25 cellular contexts compared by ENCODE assay signal in genomic region chr12:55446334-55446733, GRCh38. TPM values are rescaled to one million over a fixed set of nuclear protein-coding genes. Genes with fewer than 3 reads are reported as not detected.
DNase-seq lines count a peak whose midpoint lies in the region; ATAC-seq and TF ChIP-seq lines count a peak whose summit lies in the region.
"Had no signal": no experiment of that assay in that cellular context is flagged by ENCODE, and none has a peak within 500 bp of the region (broad histone marks: within the 10 kb centered on the region; RNA-seq: fewer than 3 reads in every experiment).

No MANE protein-coding gene starts in this region.

- H3K9me3 ChIP-seq in PC-3 (ENCODE audit: low read length), result no peaks in the 10 kb centered on the region

- peak; percentile 63 for TF ChIP-seq CTCF in LNCaP clone FGC (IDR thresholded peaks at IDR 0.05; ENCODE audit: control insufficient read depth, extremely low read depth, insufficient read depth)
- peak; percentile 33; the same call in 1 of the 2 replicates for TF ChIP-seq CTCF in PC-3 (conservative IDR thresholded peaks at IDR 0.05; ENCODE audit: low read depth, low read length)

- H3K4me3 ChIP-seq in LNCaP clone FGC (ENCODE audit: low read depth, low read length) (no peak overlapping the region), PC-3 (ENCODE audit: low read length) (no peak overlapping the region)
- H3K4me3 ChIP-seq: skin epidermis had no signal

- no peak overlapping the region for H3K4me2 ChIP-seq in PC-3 (ENCODE audit: low read length)

- intact Hi-C loops in PC-3 (cut with micrococcal nuclease), result loop anchor here (1.0 kb wide), 1 partner anchor 173 kb away; no protein-coding TSS in a partner anchor

- no peak overlapping the region for H2AFZ ChIP-seq in PC-3 (ENCODE audit: low read length)

- H3F3A ChIP-seq in PC-3 (ENCODE audit: low read length, unreplicated experiment), result no peaks in the 10 kb centered on the region

- H4K20me1 ChIP-seq in PC-3 (ENCODE audit: low read length), result no peaks in the 10 kb centered on the region

- H3K27me3 ChIP-seq in PC-3 (ENCODE audit: low read length), result peaks cover 38% of the 10 kb centered on the region; the same call in 1 of the 2 replicates

- no peak overlapping the region for H3K27ac ChIP-seq in PC-3 (ENCODE audit: low read length)
- H3K27ac ChIP-seq: epithelial cell of prostate, skin epidermis had no signal

- H3K9me2 ChIP-seq in PC-3 (replicated peaks; ENCODE audit: low read length), result no peaks in the 10 kb centered on the region

- POLR2A ChIA-PET in PC-3 (lab: Charles Lee; ENCODE audit: unreplicated experiment), result no interaction called here

- no peaks in the 10 kb centered on the region for H3K79me2 ChIP-seq in PC-3 (ENCODE audit: low read length)

- H3K36me3 ChIP-seq in PC-3 (ENCODE audit: low read depth, low read length), result no peaks in the 10 kb centered on the region

- CTCF ChIA-PET in PC-3 (lab: Charles Lee), result no interaction called here

- ATAC-seq in PC-3 (no peak), HG03565 (IDR thresholded peaks at IDR 0.05; ENCODE audit: unreplicated experiment) (no peak), HG03108 (IDR thresholded peaks at IDR 0.05; ENCODE audit: unreplicated experiment) (no peak)
- ATAC-seq: T-helper 17 cell had no signal

- H3K4me1 ChIP-seq in PC-3 (ENCODE audit: insufficient read depth, low read length), result no peaks in the 10 kb centered on the region

- DNase-seq in DMS53 (lab: John Stamatoyannopoulos, UW) (peak; percentile 53), LNCaP clone FGC (ENCODE audit: low read depth) (no peak), PC-3 (peak; percentile 11), inferior parietal cortex (ENCODE audit: extremely low spot score) (peak; percentile 2), dermis blood vessel endothelial cell (no peak)
- no peak for DNase-seq in activated CD4-positive, alpha-beta T cell treated with anti-CD3 and anti-CD28 coated beads, Interleukin-2, amount 50 U/mL, for 1 hour
- DNase-seq: activated CD4-positive, alpha-beta T cell treated with anti-CD3 and anti-CD28 coated beads for 1 hour; activated naive CD8-positive, alpha-beta T cell treated with anti-CD3 and anti-CD28 coated beads, Interleukin-2, amount 10 ng/mL, durations not matched to agents 7 days and 5 days; CD4-positive, alpha-beta memory T cell; cortex of kidney; KG1; NCI-H1417; NCI-H2171 treated with DMSO at 0.1 percent for 48 hours; posterior cingulate gyrus; SHP77; stimulated activated CD4-positive, alpha-beta T cell treated with anti-CD3 and anti-CD28 coated beads, Interleukin-4, amount 100 ng/mL, for 1 hour; T-helper 17 cell had no signal

- no peak overlapping the region for H3K9ac ChIP-seq in PC-3 (ENCODE audit: low read length)

- BruUV-seq in PC-3 (replicated peaks; lab: Mats Ljungman, UMichigan), result no TSS peak

RNA-seq across cellular contexts. Expression of gene OR6C2, which starts 2.5 kb away (rescaled TPM):
- total RNA-seq in PC-3 (2014; rRNA removed) (not detected in 2 replicates), dermis blood vessel endothelial cell (not detected in 2 replicates)
- total RNA-seq: activated naive CD8-positive, alpha-beta T cell treated with anti-CD3 and anti-CD28 coated beads, Interleukin-2, amount 10 ng/mL, durations not matched to agents 7 days and 5 days; CD4-positive, alpha-beta memory T cell; frontal cortex; lower leg skin; subcutaneous adipose tissue; T-helper 17 cell had no signal

RNA-seq across cellular contexts. Expression of gene OR6C76, which starts 20.3 kb away (rescaled TPM):
- total RNA-seq in PC-3 (2014; rRNA removed), result not detected in 2 replicates
- not detected in 2 replicates for total RNA-seq in dermis blood vessel endothelial cell
- total RNA-seq: activated naive CD8-positive, alpha-beta T cell treated with anti-CD3 and anti-CD28 coated beads, Interleukin-2, amount 10 ng/mL, durations not matched to agents 7 days and 5 days; CD4-positive, alpha-beta memory T cell; frontal cortex; lower leg skin; subcutaneous adipose tissue; T-helper 17 cell; urinary bladder had no signal

RNA-seq across cellular contexts. Expression of gene OR6C70, which starts 23.6 kb away (rescaled TPM):
- not detected in 2 replicates for total RNA-seq in PC-3 (2014; rRNA removed)
- total RNA-seq in dermis blood vessel endothelial cell, result not detected in 2 replicates
- total RNA-seq: activated naive CD8-positive, alpha-beta T cell treated with anti-CD3 and anti-CD28 coated beads, Interleukin-2, amount 10 ng/mL, durations not matched to agents 7 days and 5 days; CD4-positive, alpha-beta memory T cell; frontal cortex; lower leg skin; subcutaneous adipose tissue; urinary bladder had no signal

RNA-seq across cellular contexts. Expression of gene OR6C68, which starts 45.8 kb away (rescaled TPM):
- total RNA-seq in PC-3 (2014; rRNA removed) (not detected in 2 replicates), dermis blood vessel endothelial cell (not detected in 2 replicates)
- total RNA-seq: activated naive CD8-positive, alpha-beta T cell treated with anti-CD3 and anti-CD28 coated beads, Interleukin-2, amount 10 ng/mL, durations not matched to agents 7 days and 5 days; CD4-positive, alpha-beta memory T cell; frontal cortex; lower leg skin; subcutaneous adipose tissue; T-helper 17 cell; urinary bladder had no signal

RNA-seq across cellular contexts. Expression of gene OR6C65, which starts 46.0 kb away (rescaled TPM):
- not detected in 2 replicates for total RNA-seq in PC-3 (2014; rRNA removed)
- total RNA-seq in dermis blood vessel endothelial cell, result not detected in 2 replicates
- total RNA-seq: activated naive CD8-positive, alpha-beta T cell treated with anti-CD3 and anti-CD28 coated beads, Interleukin-2, amount 10 ng/mL, durations not matched to agents 7 days and 5 days; CD4-positive, alpha-beta memory T cell; frontal cortex; lower leg skin; subcutaneous adipose tissue; T-helper 17 cell; urinary bladder had no signal

Comparison
In these comparisons a context has a peak if more than half of its experiments do, and no peak if none do; other contexts are left out.
1. DNase-seq: peak in DMS53 (single experiment), PC-3 (single experiment) and inferior parietal cortex (single experiment); none in LNCaP clone FGC (single experiment), activated CD4-positive, alpha-beta T cell treated with anti-CD3 and anti-CD28 coated beads, Interleukin-2, amount 50 U/mL, for 1 hour (single experiment) and dermis blood vessel endothelial cell (single experiment).